ENCODE assay signal across 8 cellular contexts in the genomic region with DNA sequence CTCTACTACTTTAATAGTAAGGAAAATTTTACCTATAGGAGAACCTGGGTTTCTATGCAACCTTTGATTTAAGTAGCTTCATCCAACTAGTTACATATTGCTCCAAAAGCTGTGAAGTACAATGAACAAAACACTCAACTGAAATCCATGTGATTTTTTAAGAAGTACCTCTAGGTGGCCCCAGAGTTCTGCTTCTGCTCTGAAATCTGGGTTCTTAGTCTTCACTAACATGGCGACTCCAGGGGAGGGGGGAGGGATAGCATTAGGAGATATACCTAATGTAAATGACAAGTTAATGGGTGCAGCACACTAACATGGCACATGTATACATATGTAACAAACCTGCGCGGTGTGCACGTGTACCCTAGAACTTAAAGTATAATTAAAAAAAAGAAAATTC.
DNase-seq lines count a peak whose midpoint lies in the region; ATAC-seq, FAIRE-seq and TF ChIP-seq lines count a peak whose summit lies in the region.

No MANE protein-coding gene starts in this region.

- H3K4me1 ChIP-seq in GM12878 (ENCODE audit: control insufficient read depth, insufficient read depth, low read length) = no peaks in the 10 kb centered on the region

- no peaks in the 10 kb centered on the region for H3K9me3 ChIP-seq in GM12878 (replicated peaks; ENCODE audit: control insufficient read depth, insufficient read depth, low read length)

- no peak overlapping the region for H3K4me3 Mint-ChIP-seq in osteocyte (ENCODE audit: unreplicated experiment)

- RAD21 ChIA-PET in GM12878 (lab: Charles Lee; ENCODE audit: unreplicated experiment) = interaction anchor here (0.7 to 1.3 kb wide), 5 partner anchors 10 to 1546 kb away, joined by 3 to 4 read pairs (median 3); no protein-coding TSS in a partner anchor

- FAIRE-seq in GM12878 (lab: Jason Lieb, UNC) = no peak

- POLR2A ChIA-PET in GM12878 (lab: Charles Lee) = interaction anchor here (0.7 kb wide), 2 partner anchors 572 to 1123 kb away, joined by 3 read pairs; no protein-coding TSS in a partner anchor

- no peak overlapping the region for H3K27ac ChIP-seq in GM12878 (ENCODE audit: control insufficient read depth, insufficient read depth)

- ATAC-seq in GM12878 = peak; percentile 92
- no peak for ATAC-seq in esophagus mucosa

- H3K27me3 Mint-ChIP-seq in osteocyte (ENCODE audit: unreplicated experiment) = peaks cover 2% of the 10 kb centered on the region

- in situ Hi-C loops in GM12878 (cut with MboI) = no loop called here

- H3K9ac ChIP-seq in GM12878 (ENCODE audit: control insufficient read depth, insufficient read depth, low read length) = no peak overlapping the region

- no peaks in the 10 kb centered on the region for H3K4me1 Mint-ChIP-seq in osteocyte (ENCODE audit: unreplicated experiment)

- H3K27ac Mint-ChIP-seq in osteocyte (ENCODE audit: unreplicated experiment) = no peak overlapping the region

- no peak for TF ChIP-seq EP300 in GM12878 (IDR thresholded peaks at IDR 0.05; ENCODE audit: borderline replicate concordance in 1 of 2, control insufficient read depth in 1 of 2, low read depth in 2 of 2, low read length in 2 of 2)

- H3K4me3 ChIP-seq in GM12878 = no peak overlapping the region

- H3K36me3 Mint-ChIP-seq in osteocyte (ENCODE audit: unreplicated experiment) = no peaks in the 10 kb centered on the region

- SMC1A ChIA-PET in GM12878 (lab: Charles Lee; ENCODE audit: uncharacterized antibody, unreplicated experiment) = interaction anchor here (0.8 to 1.8 kb wide), 2 partner anchors 362 to 371 kb away, joined by 5 to 7 read pairs; no protein-coding TSS in a partner anchor

- peak; percentile 1 to 24 for DNase-seq in NOMO-1 (lab: John Stamatoyannopoulos, UW; ENCODE audit: unreplicated experiment in 2 of 2)
- DNase-seq in NOMO-1 treated with dmso at 0.1 percent for 144 hours (lab: John Stamatoyannopoulos, UW; ENCODE audit: unreplicated experiment) = no peak
- peak; percentile 47 for DNase-seq in HCEC 1CT
- peak; percentile 18 for DNase-seq in NCI-H146 treated with DMSO at 0.1 percent for 48 hours (lab: John Stamatoyannopoulos, UW; ENCODE audit: unreplicated experiment)
- DNase-seq in GM12878 (ENCODE audit: low read depth, low spot score) = no peak
- no peak for DNase-seq in osteocyte (ENCODE audit: extremely low spot score, unreplicated experiment)
- DNase-seq in activated CD8-positive, alpha-beta memory T cell treated with anti-CD3 and anti-CD28 coated beads, Interleukin-2, amount 50 U/mL, for 48 hours = no peak

- no peaks in the 10 kb centered on the region for H3K79me2 ChIP-seq in GM12878 (ENCODE audit: control insufficient read depth, insufficient read depth, low read length)

- no peaks in the 10 kb centered on the region for H3K36me3 ChIP-seq in GM12878 (ENCODE audit: control insufficient read depth in 2 of 2, insufficient read depth in 2 of 2, low read length in 1 of 2)

- TF ChIP-seq POLR2A in GM12878 (IDR thresholded peaks at IDR 0.05; ENCODE audit: low read depth, low read length) = no peak

- BruUV-seq in GM12878 (replicated peaks; lab: Mats Ljungman, UMichigan) = no TSS peak

- peak; percentile 77 for TF ChIP-seq RAD21 in GM12878 (IDR thresholded peaks at IDR 0.05; ENCODE audit: insufficient read depth, low read depth, low read length)

- no peaks in the 10 kb centered on the region for H3K27me3 ChIP-seq in GM12878 (replicated peaks in 1 of 2; ENCODE audit: control insufficient read depth in 2 of 2, insufficient read depth in 2 of 2, low read length in 1 of 2)

- no peak overlapping the region for H3K4me2 ChIP-seq in GM12878 (ENCODE audit: control insufficient read depth, insufficient read depth)

- CTCF ChIA-PET in GM12878 (lab: Yijun Ruan, JAX) = interaction anchor here (0.6 to 1.9 kb wide), 11 partner anchors 33 to 408 kb away, joined by 3 to 11 read pairs (median 3); no protein-coding TSS in a partner anchor

- intact Hi-C loops in GM12878 (cut with micrococcal nuclease; ENCODE audit: unreplicated experiment) = loop anchor here (1.0 to 10.0 kb wide), 3 partner anchors 133 to 362 kb away; no protein-coding TSS in a partner anchor

- no peaks in the 10 kb centered on the region for H4K20me1 ChIP-seq in GM12878 (ENCODE audit: control insufficient read depth, insufficient read depth)

- H3K9me3 Mint-ChIP-seq in osteocyte (ENCODE audit: unreplicated experiment) = no peaks in the 10 kb centered on the region

- peak; percentile 41 to 54 (median 43); a peak in 5 of 6 replicates for TF ChIP-seq CTCF in GM12878 (IDR thresholded peaks at IDR 0.05 in 2 of 3, conservative IDR thresholded peaks at IDR 0.05 in 1 of 3; ENCODE audit: control insufficient read depth in 2 of 3, extremely low read depth in 1 of 3, insufficient read depth in 1 of 3, low read depth in 3 of 3, low read length in 3 of 3)
- TF ChIP-seq CTCF in osteocyte (IDR thresholded peaks at IDR 0.05) = peak; percentile 53

- 26% methylated on average over 4 of the region's 4 CpGs for WGBS in GM12878 (ENCODE audit: insufficient coverage, insufficient replicate concordance, low lambda C conversion rate, missing lambda C conversion rate)

- H2AFZ ChIP-seq in GM12878 (ENCODE audit: control insufficient read depth, low read depth, low read length) = no peak overlapping the region

TF ChIP-seq in GM12878, 131 proteins besides CTCF, POLR2A, EP300 and RAD21:
- TF ChIP-seq TAF1 (IDR thresholded peaks at IDR 0.05; ENCODE audit: borderline replicate concordance, low read depth, low read length) = no peak
- no peak for TF ChIP-seq HCFC1 (IDR thresholded peaks at IDR 0.05; ENCODE audit: low read length)
- TF ChIP-seq CHD4 (IDR thresholded peaks at IDR 0.05) = no peak
- TF ChIP-seq FOXM1 (IDR thresholded peaks at IDR 0.05; ENCODE audit: low read depth, low read length) = no peak
- TF ChIP-seq SMC3 (IDR thresholded peaks at IDR 0.05; ENCODE audit: borderline replicate concordance, low read length) = peak; percentile 30; the same call in 1 of the 2 replicates
- TF ChIP-seq EZH2 (IDR thresholded peaks at IDR 0.05; ENCODE audit: borderline replicate concordance, control insufficient read depth, low read depth, low read length) = no peak
- TF ChIP-seq YY1 (IDR thresholded peaks at IDR 0.05; ENCODE audit: low read depth, low read length) = peak; percentile 86
- TF ChIP-seq PML (IDR thresholded peaks at IDR 0.05; ENCODE audit: low read length) = no peak
TF ChIP-seq in GM12878: peak in this region for 2.

Comparison
In these comparisons a context has a peak if more than half of its experiments do, and no peak if none do; other contexts are left out.
1. DNase-seq: peak in NOMO-1 (2 of 2), HCEC 1CT (single experiment) and NCI-H146 treated with DMSO at 0.1 percent for 48 hours (single experiment); none in NOMO-1 treated with dmso at 0.1 percent for 144 hours (single experiment), GM12878 (single experiment), osteocyte (single experiment) and activated CD8-positive, alpha-beta memory T cell treated with anti-CD3 and anti-CD28 coated beads, Interleukin-2, amount 50 U/mL, for 48 hours (single experiment).